Comparison of ENCODE assay signal across 25 cellular contexts in genomic region chr18:69647695-69648094, GRCh38.
"Had no signal": no experiment of that assay in that cellular context is flagged by ENCODE, and none has a peak within 500 bp of the region (broad histone marks: within the 10 kb centered on the region; RNA-seq: fewer than 3 reads in every experiment).

No MANE protein-coding gene starts in this region.

- ATAC-seq: activated naive CD4-positive, alpha-beta T cell treated with anti-CD3 and anti-CD28 coated beads, Interleukin-2, amount 50 U/mL, for 72 hours; activated T-cell treated with anti-CD3 and anti-CD28 coated beads, Interleukin-2, amount 50 U/mL, for 72 hours; left ventricle myocardium superior; psoas muscle; stimulated activated memory B cell treated with anti-CD40 and anti-IgM and Interleukin-4, amounts not matched to agents 10 μg/mL and 1 μg/mL and 100 μg/mL, for 72 hours had no signal

- H3K36me3 ChIP-seq: breast epithelium, esophagus muscularis mucosa, pancreas, sigmoid colon, stomach, thyroid gland, upper lobe of left lung, vagina had no signal

- H3K4me3 ChIP-seq: breast epithelium, esophagus muscularis mucosa, pancreas, psoas muscle, thyroid gland, upper lobe of left lung, vagina had no signal

- H3K9me3 ChIP-seq: breast epithelium, pancreas, psoas muscle, sigmoid colon, stomach, thyroid gland, upper lobe of left lung, vagina had no signal

- H3K4me1 ChIP-seq: breast epithelium, esophagus muscularis mucosa, pancreas, psoas muscle, sigmoid colon, stomach, upper lobe of left lung, vagina had no signal

- DNase-seq: activated CD4-positive, alpha-beta T cell treated with anti-CD3 and anti-CD28 coated beads for 4 hours; activated CD4-positive, alpha-beta T cell treated with anti-CD3 and anti-CD28 coated beads, Interleukin-2, amount 50 U/mL, for 4 hours; activated naive CD4-positive, alpha-beta T cell; activated T-cell treated with anti-CD3 and anti-CD28 coated beads for 4 hours; activated T-cell treated with anti-CD3 and anti-CD28 coated beads, Interleukin-2, amount 50 U/mL, for 72 hours; central memory CD4-positive, alpha-beta T cell; islet precursor cell; left ventricle myocardium superior; naive B cell; nucleus accumbens; pancreas; psoas muscle; sigmoid colon; small intestine; stimulated activated CD4-positive, alpha-beta T cell treated with anti-CD3 and anti-CD28 coated beads, Interleukin-1b, Interleukin-23, amount 100 ng/mL, for 48 hours; stimulated activated CD4-positive, alpha-beta T cell treated with anti-CD3 and anti-CD28 coated beads, Interleukin-4, amount 100 ng/mL, for 4 hours; stimulated activated CD8-positive, alpha-beta memory T cell treated with anti-CD3 and anti-CD28 coated beads, Interleukin-4, amount 100 ng/mL, for 48 hours; stomach; thyroid gland; upper lobe of left lung had no signal

- H3K27me3 ChIP-seq: breast epithelium, esophagus muscularis mucosa, pancreas, sigmoid colon, stomach, thyroid gland, upper lobe of left lung, vagina had no signal

- H3K27ac ChIP-seq: breast epithelium, esophagus muscularis mucosa, pancreas, psoas muscle, sigmoid colon, stomach, thyroid gland, upper lobe of left lung, vagina had no signal
